8 cellular contexts compared by ENCODE assay signal in genomic region chr6:167350731-167351655, GRCh38. TPM values are rescaled to one million over a fixed set of nuclear protein-coding genes. Genes with fewer than 3 reads are reported as not detected.
DNase-seq lines count a peak whose midpoint lies in the region; ATAC-seq and TF ChIP-seq lines count a peak whose summit lies in the region.

No MANE protein-coding gene starts in this region.

- H3K14ac ChIP-seq in neuronal stem cell (ENCODE audit: low read length), result no peak overlapping the region

- no peak overlapping the region for H4K91ac ChIP-seq in neuronal stem cell (ENCODE audit: low read depth, low read length, poor library complexity)

- peak overlapping the region; percentile 92 for H3K4me2 ChIP-seq in neuronal stem cell (ENCODE audit: insufficient read depth, low read length, poor library complexity, severe bottlenecking)

- peak overlapping the region; percentile 59 for H2BK15ac ChIP-seq in neuronal stem cell (ENCODE audit: low read length)

- H3K9ac ChIP-seq in neuronal stem cell (ENCODE audit: low read depth, low read length, poor library complexity) (peak overlapping the region; percentile 78), stomach smooth muscle (ENCODE audit: low read length in 2 of 2) (peak overlapping the region; percentile 36 to 54)

- H3K36me3 ChIP-seq in neuronal stem cell (replicated peaks in 1 of 2; ENCODE audit: control insufficient read depth in 2 of 2, insufficient read depth in 2 of 2, low read length in 2 of 2) (no peaks in the 10 kb centered on the region), stomach smooth muscle (ENCODE audit: control insufficient read depth in 2 of 2, insufficient read depth in 2 of 2, low read length in 2 of 2) (no peaks in the 10 kb centered on the region)

- peak overlapping the region; percentile 87 for H2BK5ac ChIP-seq in neuronal stem cell (ENCODE audit: low read length)

- ATAC-seq in GM18867 (IDR thresholded peaks at IDR 0.05; ENCODE audit: unreplicated experiment), result peak; percentile 62
- peak; percentile 83 for ATAC-seq in HG03280 (IDR thresholded peaks at IDR 0.05; ENCODE audit: unreplicated experiment)

- peak overlapping the region; percentile 91 for H2BK12ac ChIP-seq in neuronal stem cell (ENCODE audit: low read length)

- peaks cover 3 to 10% of the 10 kb centered on the region in 2 donors for H3K4me1 ChIP-seq in neuronal stem cell (ENCODE audit: control insufficient read depth in 2 of 2, insufficient read depth in 1 of 2, low read depth in 1 of 2, low read length in 2 of 2)
- H3K4me1 ChIP-seq in stomach smooth muscle (ENCODE audit: control insufficient read depth, insufficient read depth, low read length), result peaks cover 7% of the 10 kb centered on the region

- TF ChIP-seq CTCF in AG04449 (IDR thresholded peaks at IDR 0.05; ENCODE audit: insufficient read depth, low read length, missing control alignments) (peak; percentile 47), fibroblast of villous mesenchyme (IDR thresholded peaks at IDR 0.05; ENCODE audit: insufficient read depth, low read depth, low read length) (peak; percentile 66)

- peak overlapping the region; percentile 35 for H2BK120ac ChIP-seq in neuronal stem cell (ENCODE audit: low read depth, low read length)

- no peak overlapping the region for H2AK5ac ChIP-seq in neuronal stem cell (ENCODE audit: low read depth, low read length)

- no peaks in the 10 kb centered on the region for H3K79me1 ChIP-seq in neuronal stem cell (ENCODE audit: low read depth, low read length)

- H3K27ac ChIP-seq in neuronal stem cell (replicated peaks; ENCODE audit: low read length) (no peak overlapping the region), stomach smooth muscle (ENCODE audit: low read length) (no peak overlapping the region)

- H3K27me3 ChIP-seq in neuronal stem cell (ENCODE audit: control insufficient read depth in 3 of 3, insufficient read depth in 3 of 3, low read depth in 1 of 3, low read length in 3 of 3), result peaks cover 0 to 19% (median 14%) of the 10 kb centered on the region in 3 experiments
- H3K27me3 ChIP-seq in stomach smooth muscle (ENCODE audit: control insufficient read depth in 1 of 2, insufficient read depth in 2 of 2, low read length in 2 of 2), result peaks cover 0 to 3% of the 10 kb centered on the region in 2 donors

- peak overlapping the region; percentile 66 for H3K23ac ChIP-seq in neuronal stem cell (ENCODE audit: low read depth, low read length, poor library complexity)

- WGBS in neuronal stem cell (ENCODE audit: extremely low coverage in 2 of 2, insufficient read length in 2 of 2, insufficient replicate concordance in 1 of 2), 2 donors, result no CpG with 5 or more reads among the region's 62 CpGs

- POLR2A ChIA-PET in AG04449 (lab: Yijun Ruan, JAX), result no interaction called here

- no peak overlapping the region for H3K4ac ChIP-seq in neuronal stem cell (ENCODE audit: low read length)

- H3K9me3 ChIP-seq in neuronal stem cell (replicated peaks in 1 of 2; ENCODE audit: control insufficient read depth in 2 of 2, insufficient read depth in 1 of 2, low read depth in 1 of 2, low read length in 2 of 2) (no peaks in the 10 kb centered on the region), stomach smooth muscle (ENCODE audit: control insufficient read depth in 2 of 2, low read length in 2 of 2) (no peaks in the 10 kb centered on the region)

- peak overlapping the region; percentile 25 for H3K4me3 ChIP-seq in AG04449 (ENCODE audit: low read depth, low read length)
- peak overlapping the region; percentile 43 for H3K4me3 ChIP-seq in fibroblast of villous mesenchyme (ENCODE audit: low read depth, low read length)
- H3K4me3 ChIP-seq in neuronal stem cell (ENCODE audit: low read length in 2 of 2), result peak overlapping the region; percentile 47 to 79
- H3K4me3 ChIP-seq in stomach smooth muscle (ENCODE audit: low read length in 2 of 2), result peak overlapping the region; percentile 69 to 71

- peak overlapping the region; percentile 97 for H2AFZ ChIP-seq in neuronal stem cell (ENCODE audit: low read length)

- H3K18ac ChIP-seq in neuronal stem cell (ENCODE audit: low read length), result peak overlapping the region; percentile 97

- peak overlapping the region; percentile 27 for H4K8ac ChIP-seq in neuronal stem cell (ENCODE audit: low read depth, low read length)

- no peak for DNase-seq in AG04449 (ENCODE audit: low read depth, low spot score)
- DNase-seq in NCI-H82 treated with DMSO at 0.1 percent for 48 hours (lab: John Stamatoyannopoulos, UW; ENCODE audit: unreplicated experiment), result peak; percentile 36
- peak; percentile 69 for DNase-seq in activated T-helper 1 cell treated with Interleukin-2 at 50 U/mL for 16 hours (ENCODE audit: low read depth)
- peak; percentile 36 for DNase-seq in fibroblast of villous mesenchyme (ENCODE audit: low read depth)
- DNase-seq in neuronal stem cell (ENCODE audit: low spot score), result peak; percentile 84

- CTCF ChIA-PET in AG04449 (lab: Yijun Ruan, JAX), result no interaction called here

RNA-seq across cellular contexts. Expression of gene TTLL2, which starts 26.1 kb away (rescaled TPM):
- not detected in 2 replicates for total RNA-seq in fibroblast of villous mesenchyme
- polyA plus RNA-seq in neuronal stem cell (2013, experiment 1 of 2), result not detected
- polyA plus RNA-seq in neuronal stem cell (2013, experiment 2 of 2), result not detected

RNA-seq across cellular contexts. Expression of gene UNC93A, which starts 59.9 kb away (rescaled TPM):
- not detected in 2 replicates for total RNA-seq in fibroblast of villous mesenchyme
- not detected for polyA plus RNA-seq in neuronal stem cell (2013, experiment 1 of 2)
- polyA plus RNA-seq in neuronal stem cell (2013, experiment 2 of 2), result not detected
